8 cellular contexts compared by ENCODE assay signal in genomic region chr5:76582252-76583162, GRCh38. TPM values are rescaled to one million over a fixed set of nuclear protein-coding genes. Genes with fewer than 3 reads are reported as not detected.
DNase-seq lines count a peak whose midpoint lies in the region; ATAC-seq and TF ChIP-seq lines count a peak whose summit lies in the region.

No MANE protein-coding gene starts in this region.

- peaks cover 11% of the 10 kb centered on the region for H3K27me3 ChIP-seq in osteoblast (ENCODE audit: insufficient read depth, low read length)

- intact Hi-C loops in activated T-helper 2 cell treated with anti-CD3 and anti-CD28 coated beads, Interferon-gamma antibody, Interleukin-2, Interleukin-4, amounts not matched to agents 10 μg/mL and 5 μg/mL and 100 μg/mL, durations not matched to agents 14 hours and 24 hours and 36 hours (cut with micrococcal nuclease) = loop anchor here (1.0 to 2.0 kb wide), 4 partner anchors 35 to 314 kb away; no protein-coding TSS in a partner anchor

- no peaks in the 10 kb centered on the region for H3K36me3 ChIP-seq in osteoblast (ENCODE audit: insufficient read depth, low read length)

- peak; percentile 93 for ATAC-seq in HG03175 (IDR thresholded peaks at IDR 0.05; ENCODE audit: unreplicated experiment)

- peak overlapping the region; percentile 69 for H3K27ac Mint-ChIP-seq in activated T-helper 2 cell treated with anti-CD3 and anti-CD28 coated beads, Interferon-gamma antibody, Interleukin-2, Interleukin-4, amounts not matched to agents 10 μg/mL and 5 μg/mL and 100 μg/mL, durations not matched to agents 14 hours and 24 hours and 36 hours

- DNase-seq in stimulated activated CD4-positive, alpha-beta T cell treated with anti-CD3 and anti-CD28 coated beads, Interleukin-1b, Interleukin-23, amount 100 ng/mL, for 48 hours = peak; percentile 55
- DNase-seq in stimulated activated CD4-positive, alpha-beta T cell treated with anti-CD3 and anti-CD28 coated beads, Interleukin-4, amount 100 ng/mL, for 1 hour = no peak
- no peak for DNase-seq in activated T-helper 2 cell treated with anti-CD3 and anti-CD28 coated beads, Interferon-gamma antibody, Interleukin-2, Interleukin-4, amounts not matched to agents 10 μg/mL and 5 μg/mL and 100 μg/mL, durations not matched to agents 14 hours and 24 hours and 36 hours (ENCODE audit: low spot score)
- peak; percentile 37 for DNase-seq in stimulated activated CD8-positive, alpha-beta memory T cell treated with anti-CD3 and anti-CD28 coated beads, Interleukin-4, amount 100 ng/mL, for 48 hours
- DNase-seq in NCI-H1417 (lab: John Stamatoyannopoulos, UW) (no peak), DMS 273 treated with DMSO at 0.1 percent for 48 hours (lab: John Stamatoyannopoulos, UW) (no peak), osteoblast (ENCODE audit: insufficient read length, low spot score, missing footprints) (no peak)

- H4K20me1 ChIP-seq in osteoblast (ENCODE audit: insufficient read depth, low read length) = no peaks in the 10 kb centered on the region

- peaks cover 26% of the 10 kb centered on the region for H3K4me1 Mint-ChIP-seq in activated T-helper 2 cell treated with anti-CD3 and anti-CD28 coated beads, Interferon-gamma antibody, Interleukin-2, Interleukin-4, amounts not matched to agents 10 μg/mL and 5 μg/mL and 100 μg/mL, durations not matched to agents 14 hours and 24 hours and 36 hours (ENCODE audit: low read depth)

- no peaks in the 10 kb centered on the region for H3K9me3 ChIP-seq in osteoblast (ENCODE audit: low read depth, low read length)

- H3K79me2 ChIP-seq in osteoblast (ENCODE audit: insufficient read depth, low read length) = no peaks in the 10 kb centered on the region

- H3K27ac ChIP-seq in osteoblast (ENCODE audit: low read depth, low read length) = no peak overlapping the region

- H3K9me3 Mint-ChIP-seq in activated T-helper 2 cell treated with anti-CD3 and anti-CD28 coated beads, Interferon-gamma antibody, Interleukin-2, Interleukin-4, amounts not matched to agents 10 μg/mL and 5 μg/mL and 100 μg/mL, durations not matched to agents 14 hours and 24 hours and 36 hours = no peaks in the 10 kb centered on the region

- no peak overlapping the region for H3K4me3 Mint-ChIP-seq in activated T-helper 2 cell treated with anti-CD3 and anti-CD28 coated beads, Interferon-gamma antibody, Interleukin-2, Interleukin-4, amounts not matched to agents 10 μg/mL and 5 μg/mL and 100 μg/mL, durations not matched to agents 14 hours and 24 hours and 36 hours (ENCODE audit: low read depth)

- no peak overlapping the region for H3K4me3 ChIP-seq in osteoblast (ENCODE audit: insufficient read depth, low read length)

- no peaks in the 10 kb centered on the region for H3K27me3 Mint-ChIP-seq in activated T-helper 2 cell treated with anti-CD3 and anti-CD28 coated beads, Interferon-gamma antibody, Interleukin-2, Interleukin-4, amounts not matched to agents 10 μg/mL and 5 μg/mL and 100 μg/mL, durations not matched to agents 14 hours and 24 hours and 36 hours (ENCODE audit: low read depth)

- H3K4me2 ChIP-seq in osteoblast (ENCODE audit: insufficient read depth, low read length) = no peak overlapping the region

- H3K36me3 Mint-ChIP-seq in activated T-helper 2 cell treated with anti-CD3 and anti-CD28 coated beads, Interferon-gamma antibody, Interleukin-2, Interleukin-4, amounts not matched to agents 10 μg/mL and 5 μg/mL and 100 μg/mL, durations not matched to agents 14 hours and 24 hours and 36 hours (ENCODE audit: low read depth) = peaks cover 18% of the 10 kb centered on the region

- peaks cover 7% of the 10 kb centered on the region for H3K4me1 ChIP-seq in osteoblast (ENCODE audit: insufficient read depth, low read length)

- H2AFZ ChIP-seq in osteoblast (ENCODE audit: low read length) = no peak overlapping the region

- no peak for TF ChIP-seq CTCF in osteoblast (IDR thresholded peaks at IDR 0.05; ENCODE audit: extremely low read depth, low read depth, low read length)

RNA-seq across cellular contexts. Expression of gene F2RL2, which starts 40.7 kb away (rescaled TPM):
- 0.05 and 0.09 TPM in 2 replicates for total RNA-seq in activated T-helper 2 cell treated with anti-CD3 and anti-CD28 coated beads, Interferon-gamma antibody, Interleukin-2, Interleukin-4, amounts not matched to agents 10 μg/mL and 5 μg/mL and 100 μg/mL, durations not matched to agents 14 hours and 24 hours and 36 hours
- 1.1 and 1.5 TPM in 2 replicates for total RNA-seq in osteoblast

Comparison
In these comparisons a context has a peak if more than half of its experiments do, and no peak if none do; other contexts are left out.
1. DNase-seq: peak in stimulated activated CD4-positive, alpha-beta T cell treated with anti-CD3 and anti-CD28 coated beads, Interleukin-1b, Interleukin-23, amount 100 ng/mL, for 48 hours (single experiment) and stimulated activated CD8-positive, alpha-beta memory T cell treated with anti-CD3 and anti-CD28 coated beads, Interleukin-4, amount 100 ng/mL, for 48 hours (single experiment); none in stimulated activated CD4-positive, alpha-beta T cell treated with anti-CD3 and anti-CD28 coated beads, Interleukin-4, amount 100 ng/mL, for 1 hour (single experiment), activated T-helper 2 cell treated with anti-CD3 and anti-CD28 coated beads, Interferon-gamma antibody, Interleukin-2, Interleukin-4, amounts not matched to agents 10 μg/mL and 5 μg/mL and 100 μg/mL, durations not matched to agents 14 hours and 24 hours and 36 hours (single experiment), NCI-H1417 (0 of 3), DMS 273 treated with DMSO at 0.1 percent for 48 hours (single experiment) and osteoblast (single experiment).